ENCODE assay signal across 16 cellular contexts in genomic region chrX:37976153-37976552, GRCh38. TPM values are rescaled to one million over a fixed set of nuclear protein-coding genes. Genes with fewer than 3 reads are reported as not detected.
"Had no signal": no experiment of that assay in that cellular context is flagged by ENCODE, and none has a peak within 500 bp of the region (broad histone marks: within the 10 kb centered on the region; RNA-seq: fewer than 3 reads in every experiment).

No MANE protein-coding gene starts in this region.

- H2AFZ ChIP-seq: hepatocyte had no signal

- H3K79me2 ChIP-seq: hepatocyte had no signal

- H3K4me2 ChIP-seq: hepatocyte, smooth muscle cell had no signal

- H3K4me1 Mint-ChIP-seq: naive thymus-derived CD8-positive, alpha-beta T cell had no signal

- DNase-seq: cortex of kidney; effector memory CD4-positive, alpha-beta T cell; foreskin melanocyte; head of caudate nucleus; left colon; mammary epithelial cell; mucosa of descending colon; naive thymus-derived CD8-positive, alpha-beta T cell; ovary; stimulated activated CD4-positive, alpha-beta T cell treated with anti-CD3 and anti-CD28 coated beads, Interleukin-2, amount 100 ng/mL, for 48 hours; stimulated activated naive CD4-positive, alpha-beta T cell treated with Interleukin-2 at 50 U/mL for 16 hours had no signal

- H3K4me3 ChIP-seq: hepatocyte, mucosa of descending colon, ovary, right atrium auricular region, smooth muscle cell had no signal

- H3K27ac Mint-ChIP-seq: naive thymus-derived CD8-positive, alpha-beta T cell had no signal

- H3K36me3 ChIP-seq: neutrophil, ovary, right atrium auricular region had no signal

- ATAC-seq: esophagus mucosa; left colon; mucosa of descending colon; naive thymus-derived CD8-positive, alpha-beta T cell had no signal

- H3K4me1 ChIP-seq: right atrium auricular region had no signal

- H3K27me3 ChIP-seq: hepatocyte, neutrophil, ovary had no signal

- H3K9me3 ChIP-seq: mucosa of descending colon, neutrophil, ovary, right atrium auricular region had no signal

- H3K27ac ChIP-seq: hepatocyte, neutrophil, ovary, right atrium auricular region had no signal

- H3K4me3 Mint-ChIP-seq: naive thymus-derived CD8-positive, alpha-beta T cell had no signal

RNA-seq across cellular contexts. Expression of gene SYTL5, which starts 30.2 kb away (rescaled TPM):
- total RNA-seq: naive thymus-derived CD8-positive, alpha-beta T cell had no signal
- polyA plus RNA-seq: naive thymus-derived CD8-positive, alpha-beta T cell had no signal
